Comparison of ENCODE assay signal across 27 cellular contexts in the genomic region with DNA sequence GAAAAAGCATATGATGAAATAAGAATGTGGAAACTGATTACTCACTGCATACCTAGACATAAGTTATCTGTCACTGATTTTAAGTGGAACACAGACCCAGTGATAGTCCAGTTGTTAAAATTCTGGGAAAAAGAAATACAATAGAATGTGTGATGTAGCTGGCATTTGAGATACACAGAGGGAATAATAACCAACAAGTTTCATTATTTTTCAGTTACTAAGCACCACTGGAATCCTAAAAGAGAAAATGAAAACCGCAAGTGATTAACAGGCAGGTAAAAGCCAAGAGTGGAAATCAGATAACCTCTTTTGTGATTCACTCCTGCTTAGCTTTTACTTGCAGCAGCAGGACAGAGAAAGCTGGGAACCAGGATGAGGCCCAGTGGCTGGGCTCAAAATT.
"Had no signal": no experiment of that assay in that cellular context is flagged by ENCODE, and none has a peak within 500 bp of the region (broad histone marks: within the 10 kb centered on the region; RNA-seq: fewer than 3 reads in every experiment).

No MANE protein-coding gene starts in this region.

- H3K4me3 Mint-ChIP-seq: activated CD8-positive, alpha-beta T cell treated with anti-CD3 and anti-CD28 coated beads, Interleukin-2, amount 10 ng/mL, durations not matched to agents 7 days and 5 days; activated T-helper 17 cell treated with anti-CD3 and anti-CD28 coated beads, Interleukin-2, amount 50 U/mL, for 72 hours; effector memory CD8-positive, alpha-beta T cell; naive B cell; stimulated activated naive B cell treated with anti-CD40 and anti-IgM and Interleukin-4, amounts not matched to agents 10 μg/mL and 1 μg/mL and 100 μg/mL, for 72 hours had no signal

- ATAC-seq: activated CD8-positive, alpha-beta T cell treated with anti-CD3 and anti-CD28 coated beads, Interleukin-2, amount 10 ng/mL, durations not matched to agents 7 days and 5 days; activated naive CD4-positive, alpha-beta T cell treated with anti-CD3 and anti-CD28 coated beads, Interleukin-2, amount 50 U/mL, for 72 hours; activated T-helper 17 cell treated with anti-CD3 and anti-CD28 coated beads, Interleukin-2, amount 50 U/mL, for 72 hours; effector memory CD8-positive, alpha-beta T cell; heart right ventricle; left lobe of liver; lower lobe of right lung; stimulated activated naive B cell treated with anti-CD40 and anti-IgM and Interleukin-4, amounts not matched to agents 10 μg/mL and 1 μg/mL and 100 μg/mL, for 72 hours had no signal

- H3K36me3 ChIP-seq: adrenal gland, breast epithelium, colonic mucosa, esophagus muscularis mucosa, heart right ventricle, lower lobe of right lung, sigmoid colon, vagina, WERI-Rb-1 had no signal

- H3K4me2 ChIP-seq: smooth muscle cell had no signal

- H3K27me3 Mint-ChIP-seq: activated T-helper 17 cell treated with anti-CD3 and anti-CD28 coated beads, Interleukin-2, amount 50 U/mL, for 72 hours; effector memory CD8-positive, alpha-beta T cell; naive B cell; stimulated activated naive B cell treated with anti-CD40 and anti-IgM and Interleukin-4, amounts not matched to agents 10 μg/mL and 1 μg/mL and 100 μg/mL, for 72 hours had no signal

- H3K27ac ChIP-seq: adrenal gland, breast epithelium, colonic mucosa, dorsolateral prefrontal cortex, esophagus muscularis mucosa, heart right ventricle, lower lobe of right lung, sigmoid colon, vagina, WERI-Rb-1 had no signal

- H3K9me3 Mint-ChIP-seq: activated naive CD4-positive, alpha-beta T cell treated with anti-CD3 and anti-CD28 coated beads, Interleukin-2, amount 50 U/mL, for 72 hours; activated T-helper 17 cell treated with anti-CD3 and anti-CD28 coated beads, Interleukin-2, amount 50 U/mL, for 72 hours; stimulated activated naive B cell treated with anti-CD40 and anti-IgM and Interleukin-4, amounts not matched to agents 10 μg/mL and 1 μg/mL and 100 μg/mL, for 72 hours had no signal

- H3K9me3 ChIP-seq: adrenal gland, breast epithelium, colonic mucosa, esophagus muscularis mucosa, heart right ventricle, lower lobe of right lung, sigmoid colon, vagina had no signal

- FAIRE-seq: astrocyte, endothelial cell of umbilical vein, TTC549 had no signal

- H3K36me3 Mint-ChIP-seq: activated naive CD4-positive, alpha-beta T cell treated with anti-CD3 and anti-CD28 coated beads, Interleukin-2, amount 50 U/mL, for 72 hours; naive B cell; stimulated activated naive B cell treated with anti-CD40 and anti-IgM and Interleukin-4, amounts not matched to agents 10 μg/mL and 1 μg/mL and 100 μg/mL, for 72 hours had no signal

- H3K4me3 ChIP-seq: adrenal gland, breast epithelium, colonic mucosa, dorsolateral prefrontal cortex, esophagus muscularis mucosa, heart right ventricle, lower lobe of right lung, sigmoid colon, smooth muscle cell, vagina had no signal

- H3K27ac Mint-ChIP-seq: activated CD8-positive, alpha-beta T cell treated with anti-CD3 and anti-CD28 coated beads, Interleukin-2, amount 10 ng/mL, durations not matched to agents 7 days and 5 days; activated naive CD4-positive, alpha-beta T cell treated with anti-CD3 and anti-CD28 coated beads, Interleukin-2, amount 50 U/mL, for 72 hours; activated T-helper 17 cell treated with anti-CD3 and anti-CD28 coated beads, Interleukin-2, amount 50 U/mL, for 72 hours; effector memory CD8-positive, alpha-beta T cell; stimulated activated naive B cell treated with anti-CD40 and anti-IgM and Interleukin-4, amounts not matched to agents 10 μg/mL and 1 μg/mL and 100 μg/mL, for 72 hours had no signal

- H3K4me1 Mint-ChIP-seq: activated T-helper 17 cell treated with anti-CD3 and anti-CD28 coated beads, Interleukin-2, amount 50 U/mL, for 72 hours; naive B cell; stimulated activated naive B cell treated with anti-CD40 and anti-IgM and Interleukin-4, amounts not matched to agents 10 μg/mL and 1 μg/mL and 100 μg/mL, for 72 hours had no signal

- DNase-seq: activated CD4-positive, alpha-beta T cell treated with anti-CD3 and anti-CD28 coated beads for 1 hour; activated CD4-positive, alpha-beta T cell treated with anti-CD3 and anti-CD28 coated beads, Interleukin-2, amount 50 U/mL, for 1 hour; activated CD8-positive, alpha-beta T cell treated with anti-CD3 and anti-CD28 coated beads, Interleukin-2, amount 10 ng/mL, durations not matched to agents 7 days and 5 days; activated T-cell treated with anti-CD3 and anti-CD28 coated beads, Interleukin-2, amount 50 U/mL, for 1 hour; adrenal gland; colonic mucosa; dorsolateral prefrontal cortex; effector memory CD8-positive, alpha-beta T cell; heart right ventricle; lower lobe of right lung; naive B cell; retina; sigmoid colon; stimulated activated CD4-positive, alpha-beta T cell treated with anti-CD3 and anti-CD28 coated beads, Interleukin-15, amount 100 ng/mL, for 24 hours; stimulated activated CD8-positive, alpha-beta memory T cell treated with anti-CD3 and anti-CD28 coated beads, Interleukin-4, amount 100 ng/mL, for 48 hours; stimulated activated naive B cell treated with anti-CD40 and anti-IgM and Interleukin-4, amounts not matched to agents 10 μg/mL and 1 μg/mL and 100 μg/mL, for 72 hours; WERI-Rb-1 had no signal

- H3K4me1 ChIP-seq: adrenal gland, breast epithelium, colonic mucosa, esophagus muscularis mucosa, heart right ventricle, lower lobe of right lung, sigmoid colon, vagina had no signal

- H3K27me3 ChIP-seq: adrenal gland, breast epithelium, colonic mucosa, dorsolateral prefrontal cortex, esophagus muscularis mucosa, heart right ventricle, sigmoid colon, vagina had no signal
